In the genomic region with DNA sequence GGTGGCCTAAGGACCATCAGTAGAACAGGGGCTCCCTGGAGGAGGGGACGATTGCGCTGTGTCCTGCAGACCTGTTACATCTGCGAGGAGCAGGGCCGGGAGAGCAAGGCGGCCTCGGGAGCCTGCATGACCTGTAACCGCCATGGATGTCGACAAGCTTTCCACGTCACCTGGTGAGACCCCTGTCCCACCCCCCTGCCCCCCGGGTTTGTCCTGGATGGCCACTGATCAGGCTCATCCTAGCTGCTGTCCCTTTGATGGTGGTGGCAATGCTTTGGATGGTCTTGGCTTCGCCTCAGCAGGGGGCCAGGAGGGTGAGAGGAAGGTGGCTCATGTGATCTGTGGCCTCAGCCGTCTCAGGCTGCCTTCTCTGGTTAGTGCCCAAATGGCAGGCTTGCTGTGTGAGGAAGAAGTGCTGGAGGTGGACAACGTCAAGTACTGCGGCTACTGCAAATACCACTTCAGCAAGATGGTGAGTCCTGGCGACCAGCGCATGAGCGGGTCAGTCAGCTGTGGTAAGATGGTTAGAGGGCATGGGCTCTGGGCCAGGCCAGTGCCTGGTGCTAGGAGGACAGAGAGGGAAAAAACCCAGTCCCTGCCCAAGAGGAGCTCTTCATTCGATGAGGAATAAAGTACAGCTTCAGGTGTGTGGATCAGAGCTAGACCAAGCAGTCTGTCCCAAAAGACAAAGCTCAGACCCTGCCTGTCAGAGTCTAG, we compare ENCODE assay signal across 24 cellular contexts. TPM values are rescaled to one million over a fixed set of nuclear protein-coding genes. Genes with fewer than 3 reads are reported as not detected.
A peak's percentile ranks its signal among the peaks of the same experiment; 100 is the strongest.
DNase-seq lines count a peak whose midpoint lies in the region; ATAC-seq, FAIRE-seq and TF ChIP-seq lines count a peak whose summit lies in the region.
"Had no signal": no experiment of that assay in that cellular context is flagged by ENCODE, and none has a peak within 500 bp of the region (broad histone marks: within the 10 kb centered on the region; RNA-seq: fewer than 3 reads in every experiment).

No MANE protein-coding gene starts in this region.

- H3K79me2 ChIP-seq in K562 (ENCODE audit: control insufficient read depth, insufficient read depth, low read length) (peaks cover 34% of the 10 kb centered on the region), MM.1S (ENCODE audit: low read length) (peaks cover 60% of the 10 kb centered on the region)

- H4K8ac ChIP-seq in neuronal stem cell (ENCODE audit: low read depth, low read length) = no peak overlapping the region

- POLR2A ChIA-PET in T-cell (lab: Charles Lee) = interaction anchor here (0.6 to 0.7 kb wide), 2 partner anchors 14 to 415 kb away, joined by 3 read pairs; no protein-coding TSS in a partner anchor
- POLR2A ChIA-PET in K562 (lab: Yijun Ruan, JAX) = interaction anchor here (0.6 to 3.5 kb wide), 5 partner anchors 9 to 320 kb away, joined by 3 to 30 read pairs (median 3); no protein-coding TSS in a partner anchor

- H3K4me2 ChIP-seq in K562 (ENCODE audit: insufficient read depth, low read length) (no peak overlapping the region), neuronal stem cell (ENCODE audit: insufficient read depth, low read length, poor library complexity, severe bottlenecking) (no peak overlapping the region), MM.1S (ENCODE audit: low read depth, low read length) (no peak overlapping the region)

- H3K4ac ChIP-seq in neuronal stem cell (ENCODE audit: low read length) = no peak overlapping the region

- H3K9me2 ChIP-seq in MM.1S (replicated peaks; ENCODE audit: insufficient read depth, low read length) = no peaks in the 10 kb centered on the region

- H3K27ac ChIP-seq in K562 (ENCODE audit: extremely low read depth, low read depth, low read length) = no peak overlapping the region
- H3K27ac ChIP-seq in neuronal stem cell (replicated peaks; ENCODE audit: low read length) = no peak overlapping the region
- H3K27ac ChIP-seq in MM.1S (ENCODE audit: low read length) = no peak overlapping the region
- H3K27ac ChIP-seq: lower lobe of right lung, uterus had no signal

- peaks cover 11% of the 10 kb centered on the region for H3F3A ChIP-seq in MM.1S (ENCODE audit: insufficient read depth, low read length)

- no peak for TF ChIP-seq POLR2A in K562 (conservative IDR thresholded peaks at IDR 0.05)

- H3K27me3 Mint-ChIP-seq in activated CD4-positive, alpha-beta T cell treated with anti-CD3 and anti-CD28 coated beads, Interleukin-2, amount 10 ng/mL, durations not matched to agents 24 days and 14 days = no peaks in the 10 kb centered on the region
- H3K27me3 Mint-ChIP-seq in T-cell = no peaks in the 10 kb centered on the region
- H3K27me3 Mint-ChIP-seq: progenitor cell of endocrine pancreas had no signal

- no peak for ATAC-seq in T-cell (replicated peaks in 1 of 4)
- ATAC-seq in K562 = no peak
- ATAC-seq: HCT116, lower lobe of right lung had no signal

- H2BK5ac ChIP-seq in neuronal stem cell (ENCODE audit: low read length) = no peak overlapping the region

- peaks cover 2% of the 10 kb centered on the region for H3K79me1 ChIP-seq in neuronal stem cell (ENCODE audit: low read depth, low read length)

- H3K4me3 ChIP-seq in K562 (no peak overlapping the region), neuronal stem cell (ENCODE audit: low read length in 2 of 2) (no peak overlapping the region), MM.1S (ENCODE audit: low read length) (no peak overlapping the region)
- H3K4me3 ChIP-seq: lower lobe of right lung, uterus had no signal

- peaks cover 8% of the 10 kb centered on the region; the same call in 1 of the 2 replicates for H4K20me1 ChIP-seq in K562 (replicated peaks; ENCODE audit: control insufficient read depth, insufficient read depth, low read length)
- H4K20me1 ChIP-seq in MM.1S (ENCODE audit: insufficient read depth, low read length) = no peaks in the 10 kb centered on the region

- H2AFZ ChIP-seq in K562 (ENCODE audit: low read depth, low read length) (no peak overlapping the region), neuronal stem cell (ENCODE audit: low read length) (no peak overlapping the region), MM.1S (ENCODE audit: low read length) (no peak overlapping the region)

- H2AK5ac ChIP-seq in neuronal stem cell (ENCODE audit: low read depth, low read length) = no peak overlapping the region

- intact Hi-C loops in activated CD4-positive, alpha-beta T cell treated with anti-CD3 and anti-CD28 coated beads, Interleukin-2, amount 10 ng/mL, durations not matched to agents 24 days and 14 days (cut with micrococcal nuclease) = no loop called here
- intact Hi-C loops in K562 (cut with micrococcal nuclease) = no loop called here

- H3K4me1 ChIP-seq in K562 (replicated peaks in 1 of 2; ENCODE audit: control insufficient read depth in 2 of 2, insufficient read depth in 2 of 2, low read length in 2 of 2) (peaks cover 35 to 65% of the 10 kb centered on the region in 2 experiments), neuronal stem cell (ENCODE audit: control insufficient read depth in 2 of 2, insufficient read depth in 1 of 2, low read depth in 1 of 2, low read length in 2 of 2) (peaks cover 11 to 12% of the 10 kb centered on the region in 2 donors), MM.1S (ENCODE audit: low read length) (peaks cover 6% of the 10 kb centered on the region; the same call in 1 of the 2 replicates)

- CTCF ChIA-PET in T-cell (lab: Charles Lee) (interaction anchor here (0.6 to 1.8 kb wide), 3 partner anchors 13 to 25 kb away, joined by 4 to 6 read pairs (median 6); no protein-coding TSS in a partner anchor), K562 (lab: Yijun Ruan, JAX; ENCODE audit: low intra/inter-chr PET ratio) (no interaction called here)

- TF ChIP-seq CTCF in K562 (IDR thresholded peaks at IDR 0.05 in 2 of 3, conservative IDR thresholded peaks at IDR 0.05 in 1 of 3; ENCODE audit: insufficient read depth in 2 of 3, low read depth in 1 of 3, low read length in 3 of 3) (no peak), MM.1S (IDR thresholded peaks at IDR 0.05; ENCODE audit: low read length) (no peak)

- no peak overlapping the region for H3K4me3 Mint-ChIP-seq in activated CD4-positive, alpha-beta T cell treated with anti-CD3 and anti-CD28 coated beads, Interleukin-2, amount 10 ng/mL, durations not matched to agents 24 days and 14 days
- H3K4me3 Mint-ChIP-seq in T-cell = no peak overlapping the region

- H3K23ac ChIP-seq in neuronal stem cell (ENCODE audit: low read depth, low read length, poor library complexity) = no peak overlapping the region

- no peak overlapping the region for H2BK12ac ChIP-seq in neuronal stem cell (ENCODE audit: low read length)

- H3K9me3 ChIP-seq in K562 (replicated peaks; ENCODE audit: control insufficient read depth, insufficient read depth, low read depth, low read length) (no peaks in the 10 kb centered on the region), neuronal stem cell (replicated peaks in 1 of 2; ENCODE audit: control insufficient read depth in 2 of 2, insufficient read depth in 1 of 2, low read depth in 1 of 2, low read length in 2 of 2) (no peaks in the 10 kb centered on the region), MM.1S (replicated peaks; ENCODE audit: insufficient read depth, low read length) (no peaks in the 10 kb centered on the region)
- H3K9me3 ChIP-seq: BE2C, lower lobe of right lung, uterus had no signal

- peak overlapping the region; percentile 57 for H3K14ac ChIP-seq in neuronal stem cell (ENCODE audit: low read length)

- TF ChIP-seq EP300 in K562 (IDR thresholded peaks at IDR 0.05; ENCODE audit: low read length) = no peak

- no peak overlapping the region for H2BK120ac ChIP-seq in neuronal stem cell (ENCODE audit: low read depth, low read length)

- WGBS in K562 (ENCODE audit: insufficient coverage, low coverage, missing lambda C conversion rate) = 94% methylated on average over 12 of the region's 18 CpGs
- WGBS in neuronal stem cell (ENCODE audit: extremely low coverage in 2 of 2, insufficient read length in 2 of 2, insufficient replicate concordance in 1 of 2), 2 donors = no CpG with 5 or more reads among the region's 18 CpGs

- peaks cover 69% of the 10 kb centered on the region; the same call in 2 of the 3 replicates for H3K36me3 ChIP-seq in K562 (ENCODE audit: control insufficient read depth, insufficient read depth, low read length)
- peaks cover 11 to 67% of the 10 kb centered on the region in 2 donors for H3K36me3 ChIP-seq in neuronal stem cell (replicated peaks in 1 of 2; ENCODE audit: control insufficient read depth in 2 of 2, insufficient read depth in 2 of 2, low read length in 2 of 2)
- 0 out of 2 replicates have a peak, but pooled peaks cover 5% of the 10 kb centered on the region for H3K36me3 ChIP-seq in MM.1S (replicated peaks; ENCODE audit: insufficient read depth, low read length)
- H3K36me3 ChIP-seq: uterus had no signal

- no peak overlapping the region for H4K91ac ChIP-seq in neuronal stem cell (ENCODE audit: low read depth, low read length, poor library complexity)

- no peak for FAIRE-seq in K562 (lab: Jason Lieb, UNC)
- FAIRE-seq: bronchial epithelial cell, small intestine had no signal

- no peak overlapping the region for H2BK15ac ChIP-seq in neuronal stem cell (ENCODE audit: low read length)

- H3K9ac ChIP-seq in K562 (ENCODE audit: insufficient read depth in 1 of 2, low read depth in 2 of 2, low read length in 2 of 2) = peak overlapping the region in 1 of 2 experiments; percentile 70; a peak in 2 of 4 replicates
- peak overlapping the region; percentile 13 for H3K9ac ChIP-seq in neuronal stem cell (ENCODE audit: low read depth, low read length, poor library complexity)
- no peak overlapping the region for H3K9ac ChIP-seq in MM.1S (ENCODE audit: low read length)

- H3K27me3 ChIP-seq in K562 (ENCODE audit: control insufficient read depth in 2 of 2, insufficient read depth in 2 of 2, low read length in 2 of 2) = no peaks in the 10 kb centered on the region
- peaks cover 0 to 17% (median under 1%) of the 10 kb centered on the region in 3 experiments for H3K27me3 ChIP-seq in neuronal stem cell (ENCODE audit: control insufficient read depth in 3 of 3, insufficient read depth in 3 of 3, low read depth in 1 of 3, low read length in 3 of 3)
- no peaks in the 10 kb centered on the region for H3K27me3 ChIP-seq in MM.1S (replicated peaks; ENCODE audit: insufficient read depth, low read length)
- H3K27me3 ChIP-seq: BE2C, uterus had no signal

- no peaks in the 10 kb centered on the region for H3K9me3 Mint-ChIP-seq in activated CD4-positive, alpha-beta T cell treated with anti-CD3 and anti-CD28 coated beads, Interleukin-2, amount 10 ng/mL, durations not matched to agents 24 days and 14 days
- no peaks in the 10 kb centered on the region for H3K9me3 Mint-ChIP-seq in T-cell

- H3K36me3 Mint-ChIP-seq in activated CD4-positive, alpha-beta T cell treated with anti-CD3 and anti-CD28 coated beads, Interleukin-2, amount 10 ng/mL, durations not matched to agents 24 days and 14 days (ENCODE audit: low read depth) = peaks cover 70% of the 10 kb centered on the region
- peaks cover 37% of the 10 kb centered on the region for H3K36me3 Mint-ChIP-seq in T-cell

- TF ChIP-seq RAD21 in K562 (CRISPR knock-in tag; conservative IDR thresholded peaks at IDR 0.05 in 1 of 2, IDR thresholded peaks at IDR 0.05 in 1 of 2) = no peak

- DNase-seq in activated CD4-positive, alpha-beta T cell treated with anti-CD3 and anti-CD28 coated beads, Interleukin-2, amount 10 ng/mL, durations not matched to agents 24 days and 14 days = no peak
- DNase-seq in activated CD4-positive, alpha-beta T cell treated with anti-CD3 and anti-CD28 coated beads for 4 hours = no peak
- DNase-seq in T-cell = no peak
- DNase-seq in K562 (ENCODE audit: extremely low read depth in 1 of 4, low spot score in 3 of 4) = no peak
- no peak for DNase-seq in neuronal stem cell (ENCODE audit: low spot score)
- DNase-seq in GM03348 (ENCODE audit: low spot score) = no peak
- no peak for DNase-seq in MM.1S
- no peak for DNase-seq in putamen (ENCODE audit: low spot score)
- DNase-seq: activated CD4-positive, CD25-positive, alpha-beta regulatory T cell; BE2C; dermis blood vessel endothelial cell; hippocampal formation; islet precursor cell; lower lobe of right lung; NCI-H1436 treated with DMSO at 0.1 percent for 48 hours; NCI-H2171 treated with DMSO at 0.1 percent for 48 hours; SIG-M5; small intestine; stimulated activated CD4-positive, alpha-beta T cell treated with anti-CD3 and anti-CD28 coated beads, Interleukin-4, amount 100 ng/mL, for 1 hour; substantia nigra; uterus had no signal

- BruUV-seq in K562 (replicated peaks; lab: Mats Ljungman, UMichigan) = no TSS peak

- no peak overlapping the region for H3K18ac ChIP-seq in neuronal stem cell (ENCODE audit: low read length)

- peak overlapping the region; percentile 56 for H3K27ac Mint-ChIP-seq in activated CD4-positive, alpha-beta T cell treated with anti-CD3 and anti-CD28 coated beads, Interleukin-2, amount 10 ng/mL, durations not matched to agents 24 days and 14 days
- peak overlapping the region; percentile 12 to 69 for H3K27ac Mint-ChIP-seq in T-cell
- H3K27ac Mint-ChIP-seq: progenitor cell of endocrine pancreas had no signal

- in situ Hi-C loops in K562 (cut with MboI) = no loop called here

- H3K4me1 Mint-ChIP-seq in activated CD4-positive, alpha-beta T cell treated with anti-CD3 and anti-CD28 coated beads, Interleukin-2, amount 10 ng/mL, durations not matched to agents 24 days and 14 days = peaks cover 55% of the 10 kb centered on the region
- peaks cover 47 to 58% (median 54%) of the 10 kb centered on the region in 3 donors for H3K4me1 Mint-ChIP-seq in T-cell

- H3K9me1 ChIP-seq in K562 (ENCODE audit: control insufficient read depth, insufficient read depth, low read length) = peaks cover 4% of the 10 kb centered on the region

RNA-seq across cellular contexts. Expression of a gene that starts 4.2 kb away (rescaled TPM):
- total RNA-seq in activated CD4-positive, alpha-beta T cell treated with anti-CD3 and anti-CD28 coated beads, Interleukin-2, amount 10 ng/mL, durations not matched to agents 24 days and 14 days = 243 and 248 TPM in 2 replicates
- 100 to 1,000 TPM; 412 to 506 (median 480) TPM for total RNA-seq in T-cell
- 330 and 658 TPM in 2 replicates for total RNA-seq in K562 (2011; cell fraction: chromatin; rRNA removed; ENCODE audit: low replicate concordance)
- 248 and 270 TPM in 2 replicates for total RNA-seq in K562 (2011; cell fraction: nucleolus; rRNA removed)
- total RNA-seq in K562 (2011; cell fraction: nucleoplasm; rRNA removed) = 297 and 366 TPM in 2 replicates
- total RNA-seq in K562 (2014; rRNA removed) = 31.4 and 34.9 TPM in 2 replicates
- 17.4 and 18.4 TPM in 2 replicates for total RNA-seq in K562 (2014; rRNA removed; fragmentation: Illumina TruSeq; extraction: Trizol)
- total RNA-seq in K562 (2015; rRNA removed; fragmentation: Illumina TruSeq; extraction: Trizol) = 22.7 and 23.6 TPM in 2 replicates
- total RNA-seq in K562 (2021) = 61.3 and 71.7 TPM in 2 replicates
- 30.0 and 30.6 TPM in 2 replicates for polyA plus RNA-seq in K562 (2011; rRNA removed)
- 11.8 and 25.6 TPM in 2 replicates for polyA plus RNA-seq in K562 (2011; cell fraction: cytosol; rRNA removed)
- polyA plus RNA-seq in K562 (2011; cell fraction: nucleus; rRNA removed) = 127 and 214 TPM in 2 replicates
- 36.2 and 46.8 TPM in 2 replicates for polyA plus RNA-seq in K562 (2012)
- 30.2 and 33.4 TPM in 2 replicates for polyA plus RNA-seq in K562 (2014; fragmentation: Illumina TruSeq; extraction: Trizol)
- polyA plus RNA-seq in K562 (2014; fragmentation: Nextera tagmentation; extraction: Ambion mirVana) = 1 to 10 TPM; 3.1 to 3.4 TPM
- 47.8 and 55.0 TPM in 2 replicates for polyA plus RNA-seq in K562 (2014; rRNA removed)
- polyA minus RNA-seq in K562 (2011; rRNA and poly(A)+ RNA removed) = 20.1 and 32.9 TPM in 2 replicates
- polyA minus RNA-seq in K562 (2011; cell fraction: cytosol; rRNA and poly(A)+ RNA removed) = 13.9 and 19.0 TPM in 2 replicates
- 52.0 and 68.0 TPM in 2 replicates for polyA minus RNA-seq in K562 (2011; cell fraction: nucleus; rRNA and poly(A)+ RNA removed)
- 14.2 TPM for polyA plus RNA-seq in neuronal stem cell (2013, experiment 1 of 2)
- 14.1 TPM for polyA plus RNA-seq in neuronal stem cell (2013, experiment 2 of 2)

RNA-seq across cellular contexts. Expression of a gene that starts 20.9 kb away (rescaled TPM):
- 44.0 and 46.7 TPM in 2 replicates for total RNA-seq in activated CD4-positive, alpha-beta T cell treated with anti-CD3 and anti-CD28 coated beads, Interleukin-2, amount 10 ng/mL, durations not matched to agents 24 days and 14 days
- total RNA-seq in T-cell (10 to 100 TPM; 10.7 to 21.5 (median 17.7) TPM), K562 (2014; rRNA removed) (21.7 and 29.6 TPM in 2 replicates), K562 (2014; rRNA removed; fragmentation: Illumina TruSeq; extraction: Trizol) (7.2 and 11.7 TPM in 2 replicates), K562 (2015; rRNA removed; fragmentation: Illumina TruSeq; extraction: Trizol) (15.6 and 15.7 TPM in 2 replicates), K562 (2021) (60.7 and 78.7 TPM in 2 replicates)
- total RNA-seq in K562 (2011; cell fraction: chromatin; rRNA removed; ENCODE audit: low replicate concordance) = 5.3 and 11.2 TPM in 2 replicates
- total RNA-seq in K562 (2011; cell fraction: nucleolus; rRNA removed) = 8.9 and 9.2 TPM in 2 replicates
- 10.9 and 12.7 TPM in 2 replicates for total RNA-seq in K562 (2011; cell fraction: nucleoplasm; rRNA removed)
- polyA plus RNA-seq in K562 (2011; rRNA removed) (13.0 and 20.5 TPM in 2 replicates), K562 (2014; fragmentation: Illumina TruSeq; extraction: Trizol) (15.0 and 29.4 TPM in 2 replicates), K562 (2014; fragmentation: Nextera tagmentation; extraction: Ambion mirVana) (10 to 100 TPM in 1 of 2 experiments, 1 to 10 TPM in 1; 5.0 to 10.7 TPM), K562 (2014; rRNA removed) (38.9 and 57.5 TPM in 2 replicates)
- polyA plus RNA-seq in K562 (2011; cell fraction: cytosol; rRNA removed) = 7.8 and 30.3 TPM in 2 replicates
- 6.0 and 11.9 TPM in 2 replicates for polyA plus RNA-seq in K562 (2011; cell fraction: nucleus; rRNA removed)
- 25.2 and 31.6 TPM in 2 replicates for polyA plus RNA-seq in K562 (2012)
- polyA minus RNA-seq in K562 (2011; rRNA and poly(A)+ RNA removed) = 2.4 and 3.5 TPM in 2 replicates
- 4.8 and 12.4 TPM in 2 replicates for polyA minus RNA-seq in K562 (2011; cell fraction: cytosol; rRNA and poly(A)+ RNA removed)
- 2.6 and 3.9 TPM in 2 replicates for polyA minus RNA-seq in K562 (2011; cell fraction: nucleus; rRNA and poly(A)+ RNA removed)
- polyA plus RNA-seq in neuronal stem cell (2013, experiment 1 of 2) = 4.7 TPM
- 4.8 TPM for polyA plus RNA-seq in neuronal stem cell (2013, experiment 2 of 2)

RNA-seq across cellular contexts. Expression of a gene that starts 34.5 kb away (rescaled TPM):
- 52.1 and 54.9 TPM in 2 replicates for total RNA-seq in activated CD4-positive, alpha-beta T cell treated with anti-CD3 and anti-CD28 coated beads, Interleukin-2, amount 10 ng/mL, durations not matched to agents 24 days and 14 days
- total RNA-seq in T-cell (1 to 10 TPM in 1 of 5 donors, under 1 TPM in 4; 0.68 to 1.6 (median 0.90) TPM), K562 (2014; rRNA removed) (5.9 and 7.3 TPM in 2 replicates), K562 (2014; rRNA removed; fragmentation: Illumina TruSeq; extraction: Trizol) (4.3 and 4.6 TPM in 2 replicates), K562 (2015; rRNA removed; fragmentation: Illumina TruSeq; extraction: Trizol) (3.7 and 3.8 TPM in 2 replicates), K562 (2021) (9.4 and 10.6 TPM in 2 replicates)
- total RNA-seq in K562 (2011; cell fraction: chromatin; rRNA removed; ENCODE audit: low replicate concordance) = 1.5 and 3.4 TPM in 2 replicates
- 3.6 and 4.3 TPM in 2 replicates for total RNA-seq in K562 (2011; cell fraction: nucleolus; rRNA removed)
- total RNA-seq in K562 (2011; cell fraction: nucleoplasm; rRNA removed) = 2.3 and 3.1 TPM in 2 replicates
- polyA plus RNA-seq in K562 (2011; rRNA removed) (1.3 and 3.0 TPM in 2 replicates), K562 (2014; fragmentation: Illumina TruSeq; extraction: Trizol) (4.3 and 4.7 TPM in 2 replicates), K562 (2014; fragmentation: Nextera tagmentation; extraction: Ambion mirVana) (under 1 TPM; 0.41 to 0.62 TPM), K562 (2014; rRNA removed) (5.0 and 5.2 TPM in 2 replicates)
- 1.4 and 5.8 TPM in 2 replicates for polyA plus RNA-seq in K562 (2011; cell fraction: cytosol; rRNA removed)
- 1.4 and 3.2 TPM in 2 replicates for polyA plus RNA-seq in K562 (2011; cell fraction: nucleus; rRNA removed)
- 2.6 and 6.0 TPM in 2 replicates for polyA plus RNA-seq in K562 (2012)
- polyA minus RNA-seq in K562 (2011; rRNA and poly(A)+ RNA removed) = 2.1 and 3.9 TPM in 2 replicates
- 2.0 and 4.8 TPM in 2 replicates for polyA minus RNA-seq in K562 (2011; cell fraction: cytosol; rRNA and poly(A)+ RNA removed)
- polyA minus RNA-seq in K562 (2011; cell fraction: nucleus; rRNA and poly(A)+ RNA removed) = 1.8 and 2.3 TPM in 2 replicates
- 17.0 TPM for polyA plus RNA-seq in neuronal stem cell (2013, experiment 1 of 2)
- 16.8 TPM for polyA plus RNA-seq in neuronal stem cell (2013, experiment 2 of 2)

RNA-seq across cellular contexts. Expression of a gene that starts 38.9 kb away (rescaled TPM):
- 4.7 and 5.5 TPM in 2 replicates for total RNA-seq in activated CD4-positive, alpha-beta T cell treated with anti-CD3 and anti-CD28 coated beads, Interleukin-2, amount 10 ng/mL, durations not matched to agents 24 days and 14 days
- total RNA-seq in T-cell (under 1 TPM in 3 of 5 donors, not detected in 2; 0.28 to 0.69 (median 0.53) TPM), K562 (2014; rRNA removed) (6.6 and 8.3 TPM in 2 replicates), K562 (2014; rRNA removed; fragmentation: Illumina TruSeq; extraction: Trizol) (3.0 and 3.7 TPM in 2 replicates), K562 (2015; rRNA removed; fragmentation: Illumina TruSeq; extraction: Trizol) (4.0 and 5.1 TPM in 2 replicates), K562 (2021) (33.4 and 33.7 TPM in 2 replicates)
- 12.2 and 22.3 TPM in 2 replicates for total RNA-seq in K562 (2011; cell fraction: chromatin; rRNA removed; ENCODE audit: low replicate concordance)
- total RNA-seq in K562 (2011; cell fraction: nucleolus; rRNA removed) = 14.2 and 14.7 TPM in 2 replicates
- total RNA-seq in K562 (2011; cell fraction: nucleoplasm; rRNA removed) = 12.9 and 19.9 TPM in 2 replicates
- polyA plus RNA-seq in K562 (2011; rRNA removed) (5.9 and 7.0 TPM in 2 replicates), K562 (2014; fragmentation: Illumina TruSeq; extraction: Trizol) (14.0 and 17.8 TPM in 2 replicates), K562 (2014; fragmentation: Nextera tagmentation; extraction: Ambion mirVana) (1 to 10 TPM; 1.3 to 1.4 TPM), K562 (2014; rRNA removed) (17.1 and 20.3 TPM in 2 replicates)
- polyA plus RNA-seq in K562 (2011; cell fraction: cytosol; rRNA removed) = 7.1 and 19.3 TPM in 2 replicates
- polyA plus RNA-seq in K562 (2011; cell fraction: nucleus; rRNA removed) = 12.9 and 33.2 TPM in 2 replicates
- polyA plus RNA-seq in K562 (2012) = 22.2 and 28.1 TPM in 2 replicates
- 4.2 and 5.7 TPM in 2 replicates for polyA minus RNA-seq in K562 (2011; rRNA and poly(A)+ RNA removed)
- 12.4 and 18.0 TPM in 2 replicates for polyA minus RNA-seq in K562 (2011; cell fraction: cytosol; rRNA and poly(A)+ RNA removed)
- 3.0 and 5.5 TPM in 2 replicates for polyA minus RNA-seq in K562 (2011; cell fraction: nucleus; rRNA and poly(A)+ RNA removed)
- polyA plus RNA-seq in neuronal stem cell (2013, experiment 1 of 2) = 74.0 TPM
- 69.4 TPM for polyA plus RNA-seq in neuronal stem cell (2013, experiment 2 of 2)

RNA-seq across cellular contexts. Expression of a gene that starts 43.3 kb away (rescaled TPM):
- 356 and 358 TPM in 2 replicates for total RNA-seq in activated CD4-positive, alpha-beta T cell treated with anti-CD3 and anti-CD28 coated beads, Interleukin-2, amount 10 ng/mL, durations not matched to agents 24 days and 14 days
- total RNA-seq in T-cell = 100 to 1,000 TPM in 3 of 5 donors, 10 to 100 TPM in 2; 81.2 to 116 (median 104) TPM
- 28.6 and 81.3 TPM in 2 replicates for total RNA-seq in K562 (2011; cell fraction: chromatin; rRNA removed; ENCODE audit: low replicate concordance)
- 130 and 156 TPM in 2 replicates for total RNA-seq in K562 (2011; cell fraction: nucleolus; rRNA removed)
- 96.8 and 111 TPM in 2 replicates for total RNA-seq in K562 (2011; cell fraction: nucleoplasm; rRNA removed)
- total RNA-seq in K562 (2014; rRNA removed) = 509 and 525 TPM in 2 replicates
- total RNA-seq in K562 (2014; rRNA removed; fragmentation: Illumina TruSeq; extraction: Trizol) = 498 and 574 TPM in 2 replicates
- 469 and 476 TPM in 2 replicates for total RNA-seq in K562 (2015; rRNA removed; fragmentation: Illumina TruSeq; extraction: Trizol)
- 460 and 522 TPM in 2 replicates for total RNA-seq in K562 (2021)
- polyA plus RNA-seq in K562 (2011; rRNA removed) = 331 and 538 TPM in 2 replicates
- polyA plus RNA-seq in K562 (2011; cell fraction: cytosol; rRNA removed) = 662 and 1,258 TPM in 2 replicates
- polyA plus RNA-seq in K562 (2011; cell fraction: nucleus; rRNA removed) = 149 and 186 TPM in 2 replicates
- 361 and 450 TPM in 2 replicates for polyA plus RNA-seq in K562 (2012)
- 538 and 584 TPM in 2 replicates for polyA plus RNA-seq in K562 (2014; fragmentation: Illumina TruSeq; extraction: Trizol)
- polyA plus RNA-seq in K562 (2014; fragmentation: Nextera tagmentation; extraction: Ambion mirVana) = 1,000 to 10,000 TPM; 2,413 to 2,775 TPM
- 729 and 824 TPM in 2 replicates for polyA plus RNA-seq in K562 (2014; rRNA removed)
- polyA minus RNA-seq in K562 (2011; rRNA and poly(A)+ RNA removed) = 209 and 374 TPM in 2 replicates
- polyA minus RNA-seq in K562 (2011; cell fraction: cytosol; rRNA and poly(A)+ RNA removed) = 99.7 and 217 TPM in 2 replicates
- polyA minus RNA-seq in K562 (2011; cell fraction: nucleus; rRNA and poly(A)+ RNA removed) = 36.3 and 46.2 TPM in 2 replicates
- 263 TPM for polyA plus RNA-seq in neuronal stem cell (2013, experiment 1 of 2)
- polyA plus RNA-seq in neuronal stem cell (2013, experiment 2 of 2) = 265 TPM
